Comparison of ENCODE assay signal across 13 cellular contexts in the genomic region with DNA sequence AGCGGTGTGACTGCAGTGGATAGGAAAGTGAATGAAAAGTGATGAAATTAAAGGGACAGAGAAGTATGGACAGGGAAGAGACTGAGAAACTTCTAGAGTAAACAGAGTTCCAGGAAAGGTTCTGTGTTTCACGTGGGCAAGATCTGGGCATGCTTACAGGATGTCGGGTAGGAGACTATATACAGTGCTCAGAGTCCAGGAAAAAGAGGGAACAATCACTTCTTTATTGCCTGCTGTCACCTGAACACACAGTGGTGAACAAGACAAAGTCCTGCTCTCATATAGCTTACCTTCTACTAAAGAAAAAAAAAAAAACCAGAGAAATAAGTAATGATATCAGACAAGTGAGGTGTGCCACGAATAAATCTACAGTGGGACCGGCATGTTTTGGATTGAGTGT. TPM values are rescaled to one million over a fixed set of nuclear protein-coding genes. Genes with fewer than 3 reads are reported as not detected.
DNase-seq lines count a peak whose midpoint lies in the region; ATAC-seq and TF ChIP-seq lines count a peak whose summit lies in the region.
"Had no signal": no experiment of that assay in that cellular context is flagged by ENCODE, and none has a peak within 500 bp of the region (broad histone marks: within the 10 kb centered on the region; RNA-seq: fewer than 3 reads in every experiment).

No MANE protein-coding gene starts in this region.

- CTCF ChIA-PET in Caco-2 (lab: Charles Lee): no interaction called here

- peaks cover 79% of the 10 kb centered on the region for H3K36me3 Mint-ChIP-seq in Caco-2 (ENCODE audit: insufficient read depth, unreplicated experiment)
- peaks cover 54% of the 10 kb centered on the region for H3K36me3 Mint-ChIP-seq in activated naive CD8-positive, alpha-beta T cell treated with anti-CD3 and anti-CD28 coated beads for 36 hours
- H3K36me3 Mint-ChIP-seq in nephron (ENCODE audit: low read depth): peaks cover 37% of the 10 kb centered on the region

- H3K27me3 ChIP-seq in Caco-2 (replicated peaks; ENCODE audit: control insufficient read depth, insufficient read depth, low read length): no peaks in the 10 kb centered on the region
- no peaks in the 10 kb centered on the region for H3K27me3 ChIP-seq in HUES6 (ENCODE audit: control insufficient read depth, insufficient read depth, low read length)
- no peaks in the 10 kb centered on the region for H3K27me3 ChIP-seq in Peyer's patch
- H3K27me3 ChIP-seq: sigmoid colon, upper lobe of left lung had no signal

- POLR2A ChIA-PET in Caco-2 (lab: Charles Lee): no interaction called here

- H3K27ac Mint-ChIP-seq in Caco-2 (ENCODE audit: unreplicated experiment): no peak overlapping the region
- H3K27ac Mint-ChIP-seq in activated naive CD8-positive, alpha-beta T cell treated with anti-CD3 and anti-CD28 coated beads for 36 hours: peak overlapping the region; percentile 9
- H3K27ac Mint-ChIP-seq in nephron: peak overlapping the region; percentile 25 to 47 (median 46)

- intact Hi-C loops in Caco-2 (cut with micrococcal nuclease; ENCODE audit: unreplicated experiment): no loop called here

- peak overlapping the region; percentile 92 for H3K4me3 Mint-ChIP-seq in Caco-2 (ENCODE audit: unreplicated experiment)
- H3K4me3 Mint-ChIP-seq in activated naive CD8-positive, alpha-beta T cell treated with anti-CD3 and anti-CD28 coated beads for 36 hours: peak overlapping the region; percentile 91
- H3K4me3 Mint-ChIP-seq in nephron: peak overlapping the region; percentile 84 to 94 (median 90)

- peaks cover 6% of the 10 kb centered on the region for H3K36me3 ChIP-seq in Caco-2 (ENCODE audit: control insufficient read depth, insufficient read depth, low read length)
- peaks cover 59% of the 10 kb centered on the region for H3K36me3 ChIP-seq in HUES6 (ENCODE audit: control insufficient read depth, insufficient read depth, low read length)
- peaks cover 0 to 14% (median 0%) of the 10 kb centered on the region in 3 donors for H3K36me3 ChIP-seq in Peyer's patch

- H3K4me1 ChIP-seq in Caco-2 (peaks cover 15% of the 10 kb centered on the region), HUES6 (ENCODE audit: control insufficient read depth, insufficient read depth, low read length) (peaks cover 9% of the 10 kb centered on the region; the same call in 1 of the 2 replicates), Peyer's patch (peaks cover 0 to 17% (median 3%) of the 10 kb centered on the region in 4 donors)

- ATAC-seq in HG02759 (IDR thresholded peaks at IDR 0.05; ENCODE audit: unreplicated experiment): no peak

- no peaks in the 10 kb centered on the region for H3K9me3 Mint-ChIP-seq in Caco-2 (ENCODE audit: unreplicated experiment)
- no peaks in the 10 kb centered on the region for H3K9me3 Mint-ChIP-seq in activated naive CD8-positive, alpha-beta T cell treated with anti-CD3 and anti-CD28 coated beads for 36 hours
- no peaks in the 10 kb centered on the region for H3K9me3 Mint-ChIP-seq in nephron

- H3K4me3 ChIP-seq in Caco-2 (ENCODE audit: low read depth, low read length) (no peak overlapping the region), HUES6 (ENCODE audit: low read depth, low read length) (peak overlapping the region; percentile 10; the same call in 1 of the 2 replicates), Peyer's patch (no peak overlapping the region)
- H3K4me3 ChIP-seq: sigmoid colon, upper lobe of left lung had no signal

- H3K4me1 Mint-ChIP-seq in Caco-2 (ENCODE audit: low read depth, unreplicated experiment) (peaks cover 50% of the 10 kb centered on the region), nephron (peaks cover 40% of the 10 kb centered on the region)
- H3K4me1 Mint-ChIP-seq in activated naive CD8-positive, alpha-beta T cell treated with anti-CD3 and anti-CD28 coated beads for 36 hours: peaks cover 40% of the 10 kb centered on the region

- DNase-seq in Caco-2: no peak
- no peak for DNase-seq in activated naive CD8-positive, alpha-beta T cell treated with anti-CD3 and anti-CD28 coated beads for 36 hours
- no peak for DNase-seq in T1000 (lab: John Stamatoyannopoulos, UW)
- DNase-seq in middle frontal gyrus (ENCODE audit: extremely low spot score, low spot score): no peak
- DNase-seq in Peyer's patch: no peak
- DNase-seq: activated effector memory CD4-positive, alpha-beta T cell treated with anti-CD3 and anti-CD28 coated beads, Interleukin-2, amount 50 U/mL, for 16 hours; NCI-H1092 treated with DMSO at 0.1 percent for 48 hours; NCI-H510A; sigmoid colon; upper lobe of left lung had no signal

- H3K9me3 ChIP-seq in Caco-2 (no peaks in the 10 kb centered on the region), HUES6 (ENCODE audit: control insufficient read depth, insufficient read depth, low read depth, low read length) (no peaks in the 10 kb centered on the region), Peyer's patch (no peaks in the 10 kb centered on the region)
- H3K9me3 ChIP-seq: sigmoid colon, upper lobe of left lung had no signal

- H3K27ac ChIP-seq in HUES6 (ENCODE audit: low read depth, low read length) (no peak overlapping the region), Peyer's patch (no peak overlapping the region)
- H3K27ac ChIP-seq: sigmoid colon, upper lobe of left lung had no signal

- BruUV-seq in Caco-2 (replicated peaks; lab: Mats Ljungman, UMichigan): no TSS peak

- no peak overlapping the region for H3K9ac ChIP-seq in HUES6 (ENCODE audit: low read length)

- TF ChIP-seq CTCF in Caco-2 (IDR thresholded peaks at IDR 0.05; ENCODE audit: insufficient read depth in 1 of 2, low read depth in 1 of 2, low read length in 1 of 2, severe bottlenecking in 1 of 2, unreplicated experiment in 1 of 2) (no peak), nephron (IDR thresholded peaks at IDR 0.05; ENCODE audit: unreplicated experiment in 3 of 3) (no peak), Peyer's patch (IDR thresholded peaks at IDR 0.05) (no peak)

- TF ChIP-seq POLR2A in Peyer's patch (IDR thresholded peaks at IDR 0.05): no peak

- H3K27me3 Mint-ChIP-seq in Caco-2 (ENCODE audit: insufficient read depth, unreplicated experiment) (no peaks in the 10 kb centered on the region), nephron (ENCODE audit: low read depth) (no peaks in the 10 kb centered on the region)
- H3K27me3 Mint-ChIP-seq in activated naive CD8-positive, alpha-beta T cell treated with anti-CD3 and anti-CD28 coated beads for 36 hours: no peaks in the 10 kb centered on the region

RNA-seq across cellular contexts. Expression of gene LRPPRC, which starts 2.4 kb away (rescaled TPM):
- total RNA-seq in Caco-2 (2022) (242 and 244 TPM in 2 replicates), Peyer's patch (10 to 100 TPM; 45.7 to 70.1 (median 53.3) TPM)
- 100 to 1,000 TPM; 220 to 221 TPM for total RNA-seq in activated naive CD8-positive, alpha-beta T cell treated with anti-CD3 and anti-CD28 coated beads for 36 hours
